ENCODE assay signal across 1 cellular context in genomic region chr18:22214731-22215528, GRCh38.
TF ChIP-seq lines count a peak whose summit lies in the region.

No MANE protein-coding gene starts in this region.

TF ChIP-seq in IMR-90, 13 proteins besides CTCF, POLR2A, EP300 and RAD21 (continued from another document):
- TF ChIP-seq ELK1 (IDR thresholded peaks at IDR 0.05; ENCODE audit: borderline replicate concordance, low read depth, low read length) (no peak), MAZ (IDR thresholded peaks at IDR 0.05; ENCODE audit: borderline replicate concordance, low read depth, low read length) (no peak), BHLHE40 (IDR thresholded peaks at IDR 0.05; ENCODE audit: low read depth, low read length) (no peak), CHD1 (IDR thresholded peaks at IDR 0.05; ENCODE audit: low read depth, low read length) (no peak), MAFK (IDR thresholded peaks at IDR 0.05; ENCODE audit: low read depth, low read length) (no peak), RFX5 (IDR thresholded peaks at IDR 0.05; ENCODE audit: low read depth, low read length) (no peak), SMC3 (IDR thresholded peaks at IDR 0.05; ENCODE audit: low read depth, low read length) (no peak), RCOR1 (IDR thresholded peaks at IDR 0.05; ENCODE audit: insufficient replicate concordance, low read length) (no peak), FOS (IDR thresholded peaks at IDR 0.05; ENCODE audit: low read depth, low read length) (no peak)
- TF ChIP-seq, protein P1, sequence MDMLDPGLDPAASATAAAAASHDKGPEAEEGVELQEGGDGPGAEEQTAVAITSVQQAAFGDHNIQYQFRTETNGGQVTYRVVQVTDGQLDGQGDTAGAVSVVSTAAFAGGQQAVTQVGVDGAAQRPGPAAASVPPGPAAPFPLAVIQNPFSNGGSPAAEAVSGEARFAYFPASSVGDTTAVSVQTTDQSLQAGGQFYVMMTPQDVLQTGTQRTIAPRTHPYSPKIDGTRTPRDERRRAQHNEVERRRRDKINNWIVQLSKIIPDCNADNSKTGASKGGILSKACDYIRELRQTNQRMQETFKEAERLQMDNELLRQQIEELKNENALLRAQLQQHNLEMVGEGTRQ (IDR thresholded peaks at IDR 0.05; ENCODE audit: low read depth, low read length): no peak
